In genomic region chr15:39391230-39391629, GRCh38 we compare ENCODE assay signal across 17 cellular contexts.
DNase-seq lines count a peak whose midpoint lies in the region; ATAC-seq, FAIRE-seq and TF ChIP-seq lines count a peak whose summit lies in the region.
"Had no signal": no experiment of that assay in that cellular context is flagged by ENCODE, and none has a peak within 500 bp of the region (broad histone marks: within the 10 kb centered on the region; RNA-seq: fewer than 3 reads in every experiment).

No MANE protein-coding gene starts in this region.

- H3K36me3 ChIP-seq in body of pancreas (replicated peaks in 1 of 2; ENCODE audit: insufficient read depth in 1 of 2, low read depth in 2 of 2) (no peaks in the 10 kb centered on the region), pancreas (no peaks in the 10 kb centered on the region), small intestine (ENCODE audit: control insufficient read depth in 2 of 2, insufficient read depth in 2 of 2, low read length in 2 of 2) (no peaks in the 10 kb centered on the region)

- no peaks in the 10 kb centered on the region for H3K27me3 ChIP-seq in body of pancreas
- H3K27me3 ChIP-seq in pancreas: no peaks in the 10 kb centered on the region
- no peaks in the 10 kb centered on the region for H3K27me3 ChIP-seq in small intestine (ENCODE audit: control insufficient read depth in 2 of 2, insufficient read depth in 2 of 2, low read length in 2 of 2)

- ATAC-seq in body of pancreas: no peak
- peak; percentile 31 to 66 (median 46) for ATAC-seq in pancreas
- no peak for ATAC-seq in HG02642 (IDR thresholded peaks at IDR 0.05; ENCODE audit: poor library complexity, unreplicated experiment)
- ATAC-seq: activated T-cell treated with anti-CD3 and anti-CD28 coated beads, Interleukin-2, amount 50 U/mL, for 4 hours; CD8-positive, alpha-beta T cell; left lobe of liver; natural killer cell treated with Interleukin-12 subunit alpha and Interleukin-12 subunit beta and Interleukin-15 and Interleukin-18, amount 100 ng/mL, for 72 hours had no signal

- no peak overlapping the region for H3K4me3 ChIP-seq in NB4 (ENCODE audit: low read depth, low read length)
- H3K4me3 ChIP-seq in body of pancreas: no peak overlapping the region
- no peak overlapping the region for H3K4me3 ChIP-seq in pancreas
- no peak overlapping the region for H3K4me3 ChIP-seq in small intestine (ENCODE audit: low read depth in 1 of 2, low read length in 2 of 2)

- DNase-seq in NCI-H82 (lab: John Stamatoyannopoulos, UW): peak; percentile 15
- DNase-seq in NCI-H82 treated with DMSO at 0.1 percent for 48 hours (lab: John Stamatoyannopoulos, UW; ENCODE audit: unreplicated experiment): no peak
- DNase-seq in NB4 (ENCODE audit: low read depth): peak; percentile 63
- peak in 3 of 4 donors; percentile 29 to 62 (median 40) for DNase-seq in body of pancreas
- peak in 3 of 6 donors; percentile 18 to 33 (median 23) for DNase-seq in pancreas
- DNase-seq in NCI-H187 (lab: John Stamatoyannopoulos, UW): no peak
- no peak for DNase-seq in small intestine
- DNase-seq: 8988T; activated T-cell treated with anti-CD3 and anti-CD28 coated beads, Interleukin-2, amount 50 U/mL, for 4 hours; CD8-positive, alpha-beta T cell; GDM1; hypothalamus; retina; stimulated activated CD4-positive, alpha-beta T cell treated with anti-CD3 and anti-CD28 coated beads, Interleukin-4, amount 100 ng/mL, for 4 hours had no signal

- TF ChIP-seq CTCF in NB4 (IDR thresholded peaks at IDR 0.05; ENCODE audit: low read depth, low read length) (no peak), body of pancreas (IDR thresholded peaks at IDR 0.05) (no peak), pancreas (IDR thresholded peaks at IDR 0.05) (no peak)

- H3K4me1 ChIP-seq in body of pancreas (peaks cover 11% of the 10 kb centered on the region), pancreas (peaks cover 8 to 20% (median 11%) of the 10 kb centered on the region in 3 donors), small intestine (ENCODE audit: control insufficient read depth in 2 of 2, insufficient read depth in 1 of 2, low read depth in 1 of 2, low read length in 1 of 2) (peaks cover 0 to 3% of the 10 kb centered on the region in 2 donors)

- TF ChIP-seq POLR2A in NB4 (IDR thresholded peaks at IDR 0.05; ENCODE audit: extremely low read depth, insufficient read length): no peak
- TF ChIP-seq POLR2A in body of pancreas (IDR thresholded peaks at IDR 0.05): no peak

- WGBS in body of pancreas, 2 donors: 59 to 75% methylated on average over 5 of the region's 5 CpGs
- 70% methylated on average over 5 of the region's 5 CpGs for WGBS in pancreas, 2 donors
- 68 to 87% (median 77%) methylated on average over 5 of the region's 5 CpGs for WGBS in small intestine, 3 donors

- no peak overlapping the region for H3K27ac ChIP-seq in body of pancreas
- H3K27ac ChIP-seq in pancreas: no peak overlapping the region
- no peak overlapping the region for H3K27ac ChIP-seq in small intestine (ENCODE audit: low read depth in 1 of 2, low read length in 1 of 2)

- no peak for FAIRE-seq in pancreas (lab: Jason Lieb, UNC)
- no peak for FAIRE-seq in small intestine (lab: Jason Lieb, UNC)

- H3K9me3 ChIP-seq in body of pancreas: no peaks in the 10 kb centered on the region
- no peaks in the 10 kb centered on the region for H3K9me3 ChIP-seq in pancreas
- no peaks in the 10 kb centered on the region for H3K9me3 ChIP-seq in small intestine (ENCODE audit: control insufficient read depth, low read depth)

- intact Hi-C loops in body of pancreas (cut with DNase I): no loop called here
- intact Hi-C loops in pancreas (cut with DNase I): no loop called here

Comparison
In these comparisons a context has a peak if more than half of its experiments do, and no peak if none do; other contexts are left out.
1. DNase-seq: peak in NCI-H82 (single experiment), NB4 (single experiment) and body of pancreas (3 of 4); none in NCI-H82 treated with DMSO at 0.1 percent for 48 hours (single experiment), NCI-H187 (0 of 2) and small intestine (single experiment).
2. ATAC-seq: peak in pancreas (4 of 4); none in body of pancreas (single experiment) and HG02642 (single experiment).